In genomic region chrX:153621949-153622598, GRCh38 we compare ENCODE assay signal across 21 cellular contexts. TPM values are rescaled to one million over a fixed set of nuclear protein-coding genes. Genes with fewer than 3 reads are reported as not detected.
DNase-seq lines count a peak whose midpoint lies in the region; ATAC-seq and TF ChIP-seq lines count a peak whose summit lies in the region.
"Had no signal": no experiment of that assay in that cellular context is flagged by ENCODE, and none has a peak within 500 bp of the region (broad histone marks: within the 10 kb centered on the region; RNA-seq: fewer than 3 reads in every experiment).

No MANE protein-coding gene starts in this region.

- TF ChIP-seq EP300 in ovary (IDR thresholded peaks at IDR 0.05) (no peak), upper lobe of left lung (IDR thresholded peaks at IDR 0.05) (no peak)

- TF ChIP-seq CTCF in right lobe of liver (IDR thresholded peaks at IDR 0.05) (no peak), ovary (IDR thresholded peaks at IDR 0.05) (no peak), upper lobe of left lung (IDR thresholded peaks at IDR 0.05) (no peak)

- H3K4me1 ChIP-seq in right lobe of liver (no peaks in the 10 kb centered on the region), ovary (ENCODE audit: insufficient read depth) (peaks cover 6% of the 10 kb centered on the region), upper lobe of left lung (no peaks in the 10 kb centered on the region)
- H3K4me1 ChIP-seq: BE2C had no signal

- H3K9me3 ChIP-seq in right lobe of liver (no peaks in the 10 kb centered on the region), ovary (no peaks in the 10 kb centered on the region), upper lobe of left lung (no peaks in the 10 kb centered on the region)
- H3K9me3 ChIP-seq: BE2C had no signal

- intact Hi-C loops in right lobe of liver (cut with DNase I), result no loop called here
- intact Hi-C loops in ovary (cut with DNase I), result no loop called here

- 52% methylated on average over 24 of the region's 27 CpGs for WGBS in right lobe of liver (ENCODE audit: insufficient coverage, low coverage, low lambda C conversion rate, missing lambda C conversion rate)
- WGBS in ovary, 3 donors, result 73 to 83% (median 81%) methylated on average over 27 of the region's 27 CpGs
- WGBS in upper lobe of left lung, 2 donors, result 87 to 88% methylated on average over 27 of the region's 27 CpGs

- peak overlapping the region in 2 of 3 donors; percentile 59 to 64 for H3K4me3 ChIP-seq in right lobe of liver
- H3K4me3 ChIP-seq in ovary, result no peak overlapping the region
- no peak overlapping the region for H3K4me3 ChIP-seq in upper lobe of left lung
- H3K4me3 ChIP-seq: GM12878 had no signal

- no peaks in the 10 kb centered on the region for H3K27me3 ChIP-seq in right lobe of liver
- no peaks in the 10 kb centered on the region for H3K27me3 ChIP-seq in ovary
- no peaks in the 10 kb centered on the region for H3K27me3 ChIP-seq in upper lobe of left lung
- H3K27me3 ChIP-seq: BE2C had no signal

- H3K27ac ChIP-seq in right lobe of liver (peak overlapping the region in 2 of 3 donors; percentile 31 to 87), ovary (no peak overlapping the region), upper lobe of left lung (no peak overlapping the region)
- H3K27ac ChIP-seq: 22Rv1 had no signal

- no peaks in the 10 kb centered on the region for H3K36me3 ChIP-seq in right lobe of liver
- no peaks in the 10 kb centered on the region for H3K36me3 ChIP-seq in ovary
- H3K36me3 ChIP-seq in upper lobe of left lung, result no peaks in the 10 kb centered on the region
- H3K36me3 ChIP-seq: BE2C had no signal

- peak; percentile 3 for DNase-seq in activated T-cell treated with anti-CD3 and anti-CD28 coated beads, Interleukin-2, amount 50 U/mL, for 1 hour
- DNase-seq in activated T-cell treated with anti-CD3 and anti-CD28 coated beads, Interleukin-2, amount 50 U/mL, for 48 hours, result no peak
- peak in 1 of 3 donors; percentile 41 for DNase-seq in right lobe of liver
- DNase-seq in ovary, result peak in 3 of 5 donors; percentile 9 to 25 (median 15)
- DNase-seq in upper lobe of left lung, result no peak
- no peak for DNase-seq in NCI-H1930 (lab: John Stamatoyannopoulos, UW)
- DNase-seq in A172 (ENCODE audit: low spot score), result no peak
- DNase-seq: ACHN; BE2C; C1 segment of cervical spinal cord; CD4-positive, CD25-positive, alpha-beta regulatory T cell; CD8-positive, alpha-beta memory T cell; COR-L47; DMS 273 treated with DMSO at 0.1 percent for 48 hours; DMS53; DND-41; EL; H9 had no signal

- no peak for ATAC-seq in right lobe of liver
- no peak for ATAC-seq in upper lobe of left lung (ENCODE audit: low FRiP score in 2 of 2)
- ATAC-seq: GM12878 had no signal

- no peak for TF ChIP-seq POLR2A in right lobe of liver (IDR thresholded peaks at IDR 0.05)
- no peak for TF ChIP-seq POLR2A in ovary (IDR thresholded peaks at IDR 0.05)
- TF ChIP-seq POLR2A in upper lobe of left lung (IDR thresholded peaks at IDR 0.05), result no peak

RNA-seq across cellular contexts. Expression of gene CCNQ, which starts 23.1 kb away (rescaled TPM):
- total RNA-seq in right lobe of liver, result 10 to 100 TPM in 2 of 6 experiments, 1 to 10 TPM in 4; 5.6 to 14.0 (median 7.5) TPM
- total RNA-seq in ovary, result 10 to 100 TPM; 15.5 to 20.0 (median 19.3) TPM
- polyA plus RNA-seq in ovary, result 10 to 100 TPM; 16.8 to 23.8 TPM
- total RNA-seq in upper lobe of left lung, result 10 to 100 TPM; 13.4 to 48.2 (median 24.6) TPM
- 74.2 and 87.9 TPM in 2 replicates for total RNA-seq in A172 (2014; rRNA removed; shearing (Covaris generic))

RNA-seq across cellular contexts. Expression of gene DUSP9, which starts 24.9 kb away (rescaled TPM):
- total RNA-seq in right lobe of liver (1 to 10 TPM in 2 of 6 experiments, under 1 TPM in 4; 0.33 to 3.9 (median 0.69) TPM), ovary (1 to 10 TPM in 3 of 7 donors, under 1 TPM in 4; 0.12 to 3.7 (median 0.74) TPM), upper lobe of left lung (under 1 TPM in 3 of 6 donors, not detected in 3; 0.14 to 0.44 (median 0.27) TPM)
- polyA plus RNA-seq in ovary, result under 1 TPM in 1 of 2 donors, not detected in 1; 0.28 TPM
- 9.0 and 9.3 TPM in 2 replicates for total RNA-seq in A172 (2014; rRNA removed; shearing (Covaris generic))
- total RNA-seq: CD4-positive, CD25-positive, alpha-beta regulatory T cell had no signal
- polyA plus RNA-seq: CD4-positive, CD25-positive, alpha-beta regulatory T cell; GM12878 had no signal

RNA-seq across cellular contexts. Expression of gene PNCK, which starts 51.5 kb away (rescaled TPM):
- total RNA-seq in right lobe of liver, result under 1 TPM in 1 of 6 experiments, not detected in 5; 0.86 TPM
- total RNA-seq in ovary, result 1 to 10 TPM in 4 of 7 donors, under 1 TPM in 2, not detected in 1; 0.51 to 5.9 (median 1.6) TPM
- polyA plus RNA-seq in ovary, result 1 to 10 TPM in 1 of 2 donors, under 1 TPM in 1; 0.87 to 1.1 TPM
- total RNA-seq in upper lobe of left lung, result 1 to 10 TPM in 1 of 6 donors, under 1 TPM in 1, not detected in 4; 0.47 to 5.2 TPM
- 0.48 and 2.7 TPM in 2 replicates for total RNA-seq in A172 (2014; rRNA removed; shearing (Covaris generic))
- total RNA-seq: CD8-positive, alpha-beta memory T cell; G401 had no signal
- polyA plus RNA-seq: CD4-positive, CD25-positive, alpha-beta regulatory T cell; CD8-positive, alpha-beta memory T cell had no signal

Comparison
In these comparisons a context has a peak if more than half of its experiments do, and no peak if none do; other contexts are left out.
1. DNase-seq: peak in activated T-cell treated with anti-CD3 and anti-CD28 coated beads, Interleukin-2, amount 50 U/mL, for 1 hour (single experiment) and ovary (3 of 5); none in activated T-cell treated with anti-CD3 and anti-CD28 coated beads, Interleukin-2, amount 50 U/mL, for 48 hours (0 of 2), upper lobe of left lung (0 of 2), NCI-H1930 (0 of 2) and A172 (single experiment).
2. H3K27ac ChIP-seq: peak in right lobe of liver (2 of 3); none in ovary (0 of 2) and upper lobe of left lung (0 of 4).
3. H3K4me3 ChIP-seq: peak in right lobe of liver (2 of 3); none in ovary (single experiment) and upper lobe of left lung (0 of 4).